ENCODE assay signal across 8 cellular contexts in genomic region chr18:35756506-35757117, GRCh38.
DNase-seq lines count a peak whose midpoint lies in the region; ATAC-seq, FAIRE-seq and TF ChIP-seq lines count a peak whose summit lies in the region.

No MANE protein-coding gene starts in this region.

- TF ChIP-seq POLR2A in H1 (IDR thresholded peaks at IDR 0.05; ENCODE audit: control extremely low read depth in 1 of 2, low read depth in 2 of 2, low read length in 2 of 2), result no peak

- no peak overlapping the region for H3K9ac ChIP-seq in H1 (replicated peaks in 1 of 4; ENCODE audit: extremely low read depth in 1 of 4, low read depth in 3 of 4, low read length in 3 of 4)
- no peak overlapping the region for H3K9ac ChIP-seq in mesendoderm (ENCODE audit: low read length)

- H3K4me3 ChIP-seq in H1 (ENCODE audit: extremely low read depth in 1 of 4, insufficient read depth in 2 of 4, low read depth in 3 of 4, low read length in 4 of 4), result no peak overlapping the region
- no peak overlapping the region for H3K4me3 ChIP-seq in mesendoderm (ENCODE audit: low read length)

- H2BK5ac ChIP-seq in H1 (ENCODE audit: low read depth, low read length) (no peak overlapping the region), mesendoderm (ENCODE audit: low read length) (no peak overlapping the region)

- no peak overlapping the region for H3K14ac ChIP-seq in H1 (ENCODE audit: insufficient read length)

- CTCF ChIA-PET in H1 (lab: Charles Lee; ENCODE audit: partially characterized antibody), result interaction anchor here (0.7 to 4.8 kb wide), 40 partner anchors 11 to 960 kb away, joined by 3 to 28 read pairs (median 4); partner anchors contain the start of gene RMP24

- H2BK15ac ChIP-seq in H1 (ENCODE audit: low read length) (no peak overlapping the region), mesendoderm (replicated peaks; ENCODE audit: low read depth) (no peak overlapping the region)

- TF ChIP-seq EP300 in H1 (IDR thresholded peaks at IDR 0.05; ENCODE audit: borderline replicate concordance in 1 of 2, low read depth in 2 of 2, low read length in 2 of 2), result no peak

- TF ChIP-seq RAD21 in H1 (IDR thresholded peaks at IDR 0.05 in 1 of 2, conservative IDR thresholded peaks at IDR 0.05 in 1 of 2; ENCODE audit: low read depth in 2 of 2, low read length in 2 of 2), result peak; percentile 99 to 100

- peaks cover 0 to 3% of the 10 kb centered on the region in 2 donors for H3K9me3 Mint-ChIP-seq in stimulated activated naive B cell treated with anti-CD40 and anti-IgM and Interleukin-4, amounts not matched to agents 10 μg/mL and 1 μg/mL and 100 μg/mL, for 72 hours

- H4K91ac ChIP-seq in H1 (replicated peaks; ENCODE audit: insufficient read length, low read length), result no peak overlapping the region

- H4K8ac ChIP-seq in H1 (ENCODE audit: extremely low read depth, insufficient read depth, low read length) (no peak overlapping the region), mesendoderm (ENCODE audit: low read depth, low read length) (no peak overlapping the region)

- 0 out of 2 replicates have a peak overlapping the region, but pooled peaks have one; percentile 65 for H2AFZ ChIP-seq in H1 (ENCODE audit: low read length)

- peak; percentile 73 for ATAC-seq in HG03280 (IDR thresholded peaks at IDR 0.05; ENCODE audit: unreplicated experiment)
- ATAC-seq in stimulated activated naive B cell treated with anti-CD40 and anti-IgM and Interleukin-4, amounts not matched to agents 10 μg/mL and 1 μg/mL and 100 μg/mL, for 72 hours (replicated peaks), result peak; percentile 88 to 91
- no peak for ATAC-seq in HG03196 (IDR thresholded peaks at IDR 0.05; ENCODE audit: unreplicated experiment)

- no peak overlapping the region for H3K4me3 Mint-ChIP-seq in stimulated activated naive B cell treated with anti-CD40 and anti-IgM and Interleukin-4, amounts not matched to agents 10 μg/mL and 1 μg/mL and 100 μg/mL, for 72 hours

- WGBS in H1 (ENCODE audit: extremely low coverage in 1 of 2, insufficient coverage in 1 of 2, insufficient read length in 1 of 2, insufficient replicate concordance in 2 of 2, low coverage in 1 of 2, low lambda C conversion rate in 2 of 2, missing lambda C conversion rate in 1 of 2), 2 experiments, result 41% methylated on average over 5 of the region's 5 CpGs; no CpG with 5 or more reads in 1 of the 2 experiments
- WGBS in mesendoderm (ENCODE audit: extremely low coverage, insufficient coverage, low lambda C conversion rate), result no CpG with 5 or more reads among the region's 5 CpGs

- POLR2A ChIA-PET in H1 (lab: Charles Lee; ENCODE audit: partially characterized antibody), result interaction anchor here (1.0 to 1.2 kb wide), 2 partner anchors 191 to 195 kb away, joined by 4 to 5 read pairs; no protein-coding TSS in a partner anchor

- H3K79me1 ChIP-seq in H1 (ENCODE audit: low read depth, low read length) (no peaks in the 10 kb centered on the region; the same call in 1 of the 2 replicates), mesendoderm (ENCODE audit: low read length) (no peaks in the 10 kb centered on the region)

- H3K36me3 Mint-ChIP-seq in stimulated activated naive B cell treated with anti-CD40 and anti-IgM and Interleukin-4, amounts not matched to agents 10 μg/mL and 1 μg/mL and 100 μg/mL, for 72 hours, result no peaks in the 10 kb centered on the region

- H2BK120ac ChIP-seq in H1 (replicated peaks; ENCODE audit: low read depth, low read length) (peak overlapping the region; percentile 13), mesendoderm (ENCODE audit: low read depth, low read length) (no peak overlapping the region)

- H3K4me1 ChIP-seq in H1 (replicated peaks in 1 of 4; ENCODE audit: control insufficient read depth in 3 of 4, insufficient read depth in 4 of 4, low read length in 3 of 4) (peaks cover 0 to 7% (median 1%) of the 10 kb centered on the region in 4 experiments; a peak in 3 of 7 replicates), mesendoderm (ENCODE audit: control insufficient read depth, low read depth, low read length) (no peaks in the 10 kb centered on the region)

- H4K5ac ChIP-seq in H1 (ENCODE audit: insufficient read length, low read depth, low read length), result peak overlapping the region; percentile 73
- no peak overlapping the region for H4K5ac ChIP-seq in mesendoderm (ENCODE audit: low read length)

- H3K27me3 Mint-ChIP-seq in stimulated activated naive B cell treated with anti-CD40 and anti-IgM and Interleukin-4, amounts not matched to agents 10 μg/mL and 1 μg/mL and 100 μg/mL, for 72 hours, result peaks cover 30 to 32% of the 10 kb centered on the region in 2 donors

- peak overlapping the region; percentile 87; the same call in 1 of the 2 replicates for H2BK20ac ChIP-seq in H1 (ENCODE audit: low read length)

- H3K56ac ChIP-seq in H1 (replicated peaks; ENCODE audit: insufficient read length, low read depth, low read length), result no peak overlapping the region
- H3K56ac ChIP-seq in mesendoderm (ENCODE audit: low read length), result no peak overlapping the region

- H3K23ac ChIP-seq in H1 (ENCODE audit: insufficient read length), result no peak overlapping the region
- H3K23ac ChIP-seq in mesendoderm (ENCODE audit: low read length), result no peak overlapping the region

- H2AK5ac ChIP-seq in H1 (ENCODE audit: low read depth, low read length) (no peak overlapping the region), mesendoderm (ENCODE audit: low read length) (no peak overlapping the region)

- no peak overlapping the region; the same call in 1 of the 2 replicates for H2BK12ac ChIP-seq in H1 (ENCODE audit: low read depth, low read length)

- H3K18ac ChIP-seq in H1 (ENCODE audit: extremely low read depth, low read length) (no peak overlapping the region), mesendoderm (ENCODE audit: low read length) (no peak overlapping the region)

- H3K27ac Mint-ChIP-seq in stimulated activated naive B cell treated with anti-CD40 and anti-IgM and Interleukin-4, amounts not matched to agents 10 μg/mL and 1 μg/mL and 100 μg/mL, for 72 hours, result no peak overlapping the region

- no peaks in the 10 kb centered on the region for H3K79me2 ChIP-seq in H1 (ENCODE audit: control insufficient read depth in 1 of 2, insufficient read depth in 2 of 2, low read length in 2 of 2)
- H3K79me2 ChIP-seq in mesendoderm (ENCODE audit: control insufficient read depth, insufficient read depth, low read length), result no peaks in the 10 kb centered on the region

- H3K4ac ChIP-seq in H1 (replicated peaks; ENCODE audit: insufficient read length, low read depth, low read length), result no peak overlapping the region
- no peak overlapping the region for H3K4ac ChIP-seq in mesendoderm (ENCODE audit: low read depth, low read length)

- no peak overlapping the region for H3K27ac ChIP-seq in H1 (ENCODE audit: low read depth, low read length)
- H3K27ac ChIP-seq in mesendoderm (ENCODE audit: low read depth, low read length), result no peak overlapping the region

- H3K9me3 ChIP-seq in H1 (ENCODE audit: insufficient read depth in 2 of 2, low read depth in 1 of 2, low read length in 1 of 2), result peaks cover 17% of the 10 kb centered on the region in 2 experiments

- H3K4me2 ChIP-seq in H1 (ENCODE audit: insufficient read depth in 1 of 2, low read depth in 2 of 2, low read length in 2 of 2) (no peak overlapping the region), mesendoderm (ENCODE audit: low read length) (no peak overlapping the region)

- FAIRE-seq in H1 (lab: Jason Lieb, UNC), result peak; percentile 92

- H3K27me3 ChIP-seq in H1 (replicated peaks in 1 of 4; ENCODE audit: control insufficient read depth in 3 of 4, extremely low read depth in 1 of 4, insufficient read depth in 3 of 4, low read length in 3 of 4) (no peaks in the 10 kb centered on the region), mesendoderm (ENCODE audit: insufficient read depth, low read length, poor library complexity) (no peaks in the 10 kb centered on the region)

- peak; percentile 47 for DNase-seq in NCI-H510A (lab: John Stamatoyannopoulos, UW)
- DNase-seq in activated CD4-positive, alpha-beta T cell treated with anti-CD3 and anti-CD28 coated beads, Interleukin-2, amount 50 U/mL, for 1 hour, result peak; percentile 28
- DNase-seq in H1 (ENCODE audit: low read depth in 1 of 2, low spot score in 2 of 2), result peak; percentile 19 to 67
- peak; percentile 76 for DNase-seq in mesendoderm
- peak; percentile 50 for DNase-seq in stimulated activated naive B cell treated with anti-CD40 and anti-IgM and Interleukin-4, amounts not matched to agents 10 μg/mL and 1 μg/mL and 100 μg/mL, for 72 hours

- H3K36me3 ChIP-seq in H1 (ENCODE audit: control insufficient read depth in 2 of 4, insufficient read depth in 4 of 4, low read length in 3 of 4) (peaks cover 0 to 5% (median 0%) of the 10 kb centered on the region in 4 experiments; a peak in 2 of 8 replicates), mesendoderm (ENCODE audit: control insufficient read depth, insufficient read depth, low read length) (no peaks in the 10 kb centered on the region)

- TF ChIP-seq CTCF in GM12872 (IDR thresholded peaks at IDR 0.05; ENCODE audit: insufficient read depth, low read depth, low read length), result peak; percentile 66
- TF ChIP-seq CTCF in H1 (IDR thresholded peaks at IDR 0.05; ENCODE audit: control extremely low read depth in 1 of 3, insufficient read depth in 1 of 3, low read depth in 1 of 3, low read length in 3 of 3), result peak in 2 of 3 experiments; percentile 73 to 81; a peak in 3 of 4 replicates

- H4K20me1 ChIP-seq in H1 (replicated peaks in 1 of 2; ENCODE audit: control insufficient read depth in 1 of 2, insufficient read depth in 2 of 2, low read length in 2 of 2), result no peaks in the 10 kb centered on the region

- no peaks in the 10 kb centered on the region for H3K4me1 Mint-ChIP-seq in stimulated activated naive B cell treated with anti-CD40 and anti-IgM and Interleukin-4, amounts not matched to agents 10 μg/mL and 1 μg/mL and 100 μg/mL, for 72 hours

- no peaks in the 10 kb centered on the region for H3K23me2 ChIP-seq in H1 (ENCODE audit: low read depth, low read length)

TF ChIP-seq in H1, 55 proteins besides CTCF, POLR2A, EP300 and RAD21:
- TF ChIP-seq YY1 (IDR thresholded peaks at IDR 0.05; ENCODE audit: low read depth, low read length) (peak; percentile 84), SP4 (IDR thresholded peaks at IDR 0.05; ENCODE audit: low read length) (no peak)
